In the genomic region with DNA sequence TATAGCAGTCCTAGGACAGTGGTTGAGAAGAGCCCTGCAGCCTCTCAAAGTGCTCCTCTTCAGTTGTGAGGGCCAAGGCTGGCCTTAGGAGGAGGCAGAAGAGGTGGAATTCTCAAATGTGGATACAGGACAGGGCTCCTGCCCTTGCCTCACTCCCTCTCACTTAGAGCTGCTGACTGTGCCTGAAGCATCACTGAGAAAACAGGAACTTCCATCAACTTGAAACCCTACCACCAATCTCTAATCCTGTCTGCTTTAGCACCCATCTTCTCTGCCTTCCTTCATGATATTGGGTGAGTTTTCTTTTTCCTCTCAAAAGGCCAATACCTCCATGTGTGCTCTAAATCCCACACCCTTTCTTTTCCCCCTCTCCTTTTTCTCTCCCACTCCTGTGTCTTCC, we compare ENCODE assay signal across 27 cellular contexts. TPM values are rescaled to one million over a fixed set of nuclear protein-coding genes. Genes with fewer than 3 reads are reported as not detected.
A peak's percentile ranks its signal among the peaks of the same experiment; 100 is the strongest.
DNase-seq lines count a peak whose midpoint lies in the region; ATAC-seq, FAIRE-seq and TF ChIP-seq lines count a peak whose summit lies in the region.
"Had no signal": no experiment of that assay in that cellular context is flagged by ENCODE, and none has a peak within 500 bp of the region (broad histone marks: within the 10 kb centered on the region; RNA-seq: fewer than 3 reads in every experiment).

No MANE protein-coding gene starts in this region.

- no peaks in the 10 kb centered on the region for H3K27me3 ChIP-seq in GM12878 (replicated peaks in 1 of 2; ENCODE audit: control insufficient read depth in 2 of 2, insufficient read depth in 2 of 2, low read length in 1 of 2)
- no peaks in the 10 kb centered on the region for H3K27me3 ChIP-seq in mammary epithelial cell (ENCODE audit: insufficient read depth, low read length)
- H3K27me3 ChIP-seq: hepatocyte had no signal

- TF ChIP-seq EP300 in GM12878 (IDR thresholded peaks at IDR 0.05; ENCODE audit: borderline replicate concordance in 1 of 2, control insufficient read depth in 1 of 2, low read depth in 2 of 2, low read length in 2 of 2), result no peak

- no peak overlapping the region for H3K4me3 Mint-ChIP-seq in naive thymus-derived CD8-positive, alpha-beta T cell
- H3K4me3 Mint-ChIP-seq: activated naive CD4-positive, alpha-beta T cell treated with anti-CD3 and anti-CD28 coated beads, Interleukin-2, amount 50 U/mL, for 24 hours; activated T-cell treated with anti-CD3 and anti-CD28 coated beads, Interleukin-2, amount 50 U/mL, for 24 hours; central memory CD8-positive, alpha-beta T cell had no signal

- ATAC-seq in GM12878, result no peak
- no peak for ATAC-seq in naive thymus-derived CD8-positive, alpha-beta T cell
- ATAC-seq: left ventricle myocardium superior, mucosa of descending colon had no signal

- no peak for TF ChIP-seq RAD21 in GM12878 (IDR thresholded peaks at IDR 0.05; ENCODE audit: insufficient read depth, low read depth, low read length)

- H3K4me2 ChIP-seq in GM12878 (ENCODE audit: control insufficient read depth, insufficient read depth) (no peak overlapping the region), mammary epithelial cell (ENCODE audit: insufficient read depth, low read depth, low read length) (no peak overlapping the region)
- H3K4me2 ChIP-seq: hepatocyte, KMS-11 had no signal

- SMC1A ChIA-PET in GM12878 (lab: Charles Lee; ENCODE audit: uncharacterized antibody, unreplicated experiment), result no interaction called here

- CTCF ChIA-PET in GM12878 (lab: Yijun Ruan, JAX), result no interaction called here
- CTCF ChIA-PET in mammary epithelial cell (lab: Charles Lee; ENCODE audit: low non-redundant PET), result no interaction called here

- dilution Hi-C loops in mammary epithelial cell (cut with HindIII; ENCODE audit: low sequenced_read_pairs), result no loop called here

- RAD21 ChIA-PET in GM12878 (lab: Charles Lee; ENCODE audit: unreplicated experiment), result no interaction called here

- intact Hi-C loops in GM12878 (cut with micrococcal nuclease; ENCODE audit: unreplicated experiment) (loop anchor here (5.0 kb wide), 1 partner anchor 41 kb away; the partner anchor contains the start of gene UCP2), mammary epithelial cell (cut with micrococcal nuclease) (no loop called here)

- peaks cover 21% of the 10 kb centered on the region for H3K4me1 ChIP-seq in GM12878 (ENCODE audit: control insufficient read depth, insufficient read depth, low read length)
- H3K4me1 ChIP-seq in mammary epithelial cell (ENCODE audit: insufficient read depth, low read length), result peaks cover 42% of the 10 kb centered on the region

- no peaks in the 10 kb centered on the region for H4K20me1 ChIP-seq in GM12878 (ENCODE audit: control insufficient read depth, insufficient read depth)
- no peaks in the 10 kb centered on the region for H4K20me1 ChIP-seq in mammary epithelial cell (ENCODE audit: insufficient read depth, low read length)

- FAIRE-seq in GM12878 (lab: Jason Lieb, UNC), result no peak
- FAIRE-seq: astrocyte, GM12891 had no signal

- no peak for TF ChIP-seq POLR2A in GM12878 (IDR thresholded peaks at IDR 0.05; ENCODE audit: low read depth, low read length)

- BruUV-seq in GM12878 (replicated peaks; lab: Mats Ljungman, UMichigan) (TSS peak; percentile 50), mammary epithelial cell (replicated peaks; lab: Mats Ljungman, UMichigan) (no TSS peak)

- peaks cover 0 to 28% (median 22%) of the 10 kb centered on the region in 3 donors for H3K36me3 Mint-ChIP-seq in naive thymus-derived CD8-positive, alpha-beta T cell

- H3K9ac ChIP-seq in GM12878 (ENCODE audit: control insufficient read depth, insufficient read depth, low read length) (no peak overlapping the region), mammary epithelial cell (ENCODE audit: insufficient read depth, low read length) (no peak overlapping the region)
- H3K9ac ChIP-seq: KMS-11 had no signal

- H3K9me3 Mint-ChIP-seq in naive thymus-derived CD8-positive, alpha-beta T cell, result no peaks in the 10 kb centered on the region
- H3K9me3 Mint-ChIP-seq: activated naive CD4-positive, alpha-beta T cell treated with anti-CD3 and anti-CD28 coated beads, Interleukin-2, amount 50 U/mL, for 24 hours; activated T-cell treated with anti-CD3 and anti-CD28 coated beads, Interleukin-2, amount 50 U/mL, for 24 hours; central memory CD8-positive, alpha-beta T cell had no signal

- peaks cover 11 to 30% (median 17%) of the 10 kb centered on the region in 4 donors for H3K4me1 Mint-ChIP-seq in naive thymus-derived CD8-positive, alpha-beta T cell

- peaks cover 0 to 1% of the 10 kb centered on the region in 2 experiments; a peak in 1 of 4 replicates for H3K36me3 ChIP-seq in GM12878 (ENCODE audit: control insufficient read depth in 2 of 2, insufficient read depth in 2 of 2, low read length in 1 of 2)
- H3K36me3 ChIP-seq in mammary epithelial cell (ENCODE audit: insufficient read depth, low read length), result no peaks in the 10 kb centered on the region

- no peaks in the 10 kb centered on the region for H3K9me3 ChIP-seq in GM12878 (replicated peaks; ENCODE audit: control insufficient read depth, insufficient read depth, low read length)
- H3K9me3 ChIP-seq in mammary epithelial cell (replicated peaks; ENCODE audit: insufficient read depth, low read length), result no peaks in the 10 kb centered on the region
- H3K9me3 ChIP-seq: mucosa of descending colon had no signal

- H3K27ac ChIP-seq in GM12878 (ENCODE audit: control insufficient read depth, insufficient read depth) (no peak overlapping the region), mammary epithelial cell (ENCODE audit: insufficient read depth, low read depth, low read length) (no peak overlapping the region)
- H3K27ac ChIP-seq: 22Rv1, hepatocyte, KMS-11 had no signal

- no peak for TF ChIP-seq CTCF in GM12878 (IDR thresholded peaks at IDR 0.05 in 2 of 3, conservative IDR thresholded peaks at IDR 0.05 in 1 of 3; ENCODE audit: control insufficient read depth in 2 of 3, extremely low read depth in 1 of 3, insufficient read depth in 1 of 3, low read depth in 3 of 3, low read length in 3 of 3)
- TF ChIP-seq CTCF in mammary epithelial cell (conservative IDR thresholded peaks at IDR 0.05 in 1 of 2, IDR thresholded peaks at IDR 0.05 in 1 of 2; ENCODE audit: extremely low read depth in 1 of 2, insufficient read depth in 1 of 2, low read depth in 1 of 2, low read length in 2 of 2), result no peak

- no peak overlapping the region for H2AFZ ChIP-seq in GM12878 (ENCODE audit: control insufficient read depth, low read depth, low read length)
- no peak overlapping the region for H2AFZ ChIP-seq in mammary epithelial cell (ENCODE audit: low read depth, low read length)
- H2AFZ ChIP-seq: hepatocyte had no signal

- in situ Hi-C loops in GM12878 (cut with MboI), result no loop called here
- in situ Hi-C loops in mammary epithelial cell (cut with MboI; ENCODE audit: low sequenced_read_pairs in 2 of 2), result no loop called here

- peak; percentile 46 for DNase-seq in SIG-M5 treated with dmso at 0.1 percent for 504 hours (lab: John Stamatoyannopoulos, UW; ENCODE audit: unreplicated experiment)
- no peak for DNase-seq in SIG-M5 (lab: John Stamatoyannopoulos, UW)
- DNase-seq in NOMO-1 treated with dmso at 0.1 percent for 144 hours (lab: John Stamatoyannopoulos, UW; ENCODE audit: unreplicated experiment), result peak; percentile 33
- DNase-seq in GM12878 (ENCODE audit: low read depth, low spot score), result no peak
- peak; percentile 47 for DNase-seq in pons (ENCODE audit: low spot score)
- no peak for DNase-seq in naive thymus-derived CD8-positive, alpha-beta T cell
- no peak for DNase-seq in mammary epithelial cell
- no peak for DNase-seq in UCSD-AML1 (lab: John Stamatoyannopoulos, UW; ENCODE audit: unreplicated experiment)
- DNase-seq: activated T-cell treated with anti-CD3 and anti-CD28 coated beads, Interleukin-2, amount 50 U/mL, for 24 hours; DMS79; erythroblast; foreskin fibroblast; left ventricle myocardium superior; mucosa of descending colon; NCI-H1092 treated with DMSO at 0.1 percent for 48 hours; NCI-H510A; T1000; trophoblast cell had no signal

- no peak overlapping the region for H3K4me3 ChIP-seq in GM12878
- H3K4me3 ChIP-seq in mammary epithelial cell (replicated peaks in 1 of 3; ENCODE audit: insufficient read depth in 1 of 3, low read depth in 2 of 3, low read length in 3 of 3), result no peak overlapping the region
- H3K4me3 ChIP-seq: hepatocyte, mucosa of descending colon, skin epidermis had no signal

- H3K27me3 Mint-ChIP-seq in naive thymus-derived CD8-positive, alpha-beta T cell, result no peaks in the 10 kb centered on the region
- H3K27me3 Mint-ChIP-seq: activated naive CD4-positive, alpha-beta T cell treated with anti-CD3 and anti-CD28 coated beads, Interleukin-2, amount 50 U/mL, for 24 hours; activated T-cell treated with anti-CD3 and anti-CD28 coated beads, Interleukin-2, amount 50 U/mL, for 24 hours; central memory CD8-positive, alpha-beta T cell had no signal

- H3K79me2 ChIP-seq in GM12878 (ENCODE audit: control insufficient read depth, insufficient read depth, low read length) (no peaks in the 10 kb centered on the region), mammary epithelial cell (ENCODE audit: insufficient read depth, low read length) (no peaks in the 10 kb centered on the region)
- H3K79me2 ChIP-seq: hepatocyte had no signal

- peak overlapping the region in 5 of 10 donors; percentile 6 to 58 (median 23) for H3K27ac Mint-ChIP-seq in naive thymus-derived CD8-positive, alpha-beta T cell
- H3K27ac Mint-ChIP-seq: activated naive CD4-positive, alpha-beta T cell treated with anti-CD3 and anti-CD28 coated beads, Interleukin-2, amount 50 U/mL, for 24 hours; activated T-cell treated with anti-CD3 and anti-CD28 coated beads, Interleukin-2, amount 50 U/mL, for 24 hours had no signal

- POLR2A ChIA-PET in GM12878 (lab: Charles Lee), result interaction anchor here (0.6 kb wide), 1 partner anchor 171 kb away, joined by 3 read pairs; no protein-coding TSS in a partner anchor
- POLR2A ChIA-PET in naive thymus-derived CD8-positive, alpha-beta T cell (lab: Charles Lee), result interaction anchor here (1.3 to 1.8 kb wide), 3 partner anchors 10 to 43 kb away, joined by 4 to 5 read pairs (median 4); no protein-coding TSS in a partner anchor

RNA-seq across cellular contexts. Expression of gene UCP3, which starts 14.4 kb away (rescaled TPM):
- 4.5 and 7.8 TPM in 2 replicates for total RNA-seq in GM12878 (2013; cell fraction: nucleolus; rRNA removed)
- total RNA-seq in GM12878 (2014; rRNA removed) (0.71 and 1.4 TPM in 2 replicates), GM12878 (2014; rRNA removed; fragmentation: Illumina TruSeq; extraction: Trizol) (0.88 and 0.94 TPM in 2 replicates), GM12878 (2021) (1.1 and 1.6 TPM in 2 replicates), mammary epithelial cell (1 to 10 TPM in 1 of 2 donors, under 1 TPM in 1; 0.99 to 1.2 TPM)
- polyA plus RNA-seq in GM12878 (2011; ENCODE audit: low read depth), result 0.58 TPM
- polyA plus RNA-seq in GM12878 (2011; rRNA removed) (0.53 and 1.2 TPM in 2 replicates), GM12878 (2014; fragmentation: Illumina TruSeq; extraction: Trizol) (0.14 and 0.94 TPM in 2 replicates), GM12878 (2014; fragmentation: Nextera tagmentation; extraction: Ambion mirVana) (under 1 TPM; 0.02 to 0.19 TPM), GM12878 (2014; rRNA removed) (1.5 and 1.9 TPM in 2 replicates), GM12878 (2016; fragmentation: Nextera tagmentation; extraction: Ambion mirVana) (under 1 TPM; 0.23 to 0.58 TPM), mammary epithelial cell (0.28 TPM)
- 0.58 and 0.89 TPM in 2 replicates for polyA plus RNA-seq in GM12878 (2011; cell fraction: cytosol; rRNA removed)
- polyA plus RNA-seq in GM12878 (2011; cell fraction: nucleus; rRNA removed), result 4.3 and 7.3 TPM in 2 replicates
- polyA plus RNA-seq in GM12878 (2012), result 0.66 and 0.85 TPM in 2 replicates
- 0.66 and 2.3 TPM in 2 replicates for polyA minus RNA-seq in GM12878 (2011; rRNA and poly(A)+ RNA removed)
- 1.7 TPM in 1 of 2 replicates, not detected in the other for polyA minus RNA-seq in GM12878 (2011; cell fraction: cytosol; rRNA and poly(A)+ RNA removed)
- 3.0 and 5.2 TPM in 2 replicates for polyA minus RNA-seq in GM12878 (2011; cell fraction: nucleus; rRNA and poly(A)+ RNA removed)
- 1 to 10 TPM; 6.8 to 7.5 TPM for total RNA-seq in naive thymus-derived CD8-positive, alpha-beta T cell
- under 1 TPM in 2 of 3 donors, not detected in 1; 0.50 to 0.76 TPM for polyA plus RNA-seq in naive thymus-derived CD8-positive, alpha-beta T cell
- not detected for polyA minus RNA-seq in mammary epithelial cell
- polyA plus RNA-seq: hepatocyte had no signal

RNA-seq across cellular contexts. Expression of gene UCP2, which starts 40.6 kb away (rescaled TPM):
- 59.6 and 64.1 TPM in 2 replicates for total RNA-seq in GM12878 (2013; cell fraction: nucleolus; rRNA removed)
- total RNA-seq in GM12878 (2014; rRNA removed), result 31.1 and 34.0 TPM in 2 replicates
- 32.9 and 36.0 TPM in 2 replicates for total RNA-seq in GM12878 (2014; rRNA removed; fragmentation: Illumina TruSeq; extraction: Trizol)
- 224 and 237 TPM in 2 replicates for total RNA-seq in GM12878 (2021)
- polyA plus RNA-seq in GM12878 (2011; ENCODE audit: low read depth), result 127 TPM
- 27.6 and 52.2 TPM in 2 replicates for polyA plus RNA-seq in GM12878 (2011; rRNA removed)
- polyA plus RNA-seq in GM12878 (2011; cell fraction: cytosol; rRNA removed), result 146 and 147 TPM in 2 replicates
- 71.7 and 83.1 TPM in 2 replicates for polyA plus RNA-seq in GM12878 (2011; cell fraction: nucleus; rRNA removed)
- 196 and 231 TPM in 2 replicates for polyA plus RNA-seq in GM12878 (2012)
- 122 and 187 TPM in 2 replicates for polyA plus RNA-seq in GM12878 (2014; fragmentation: Illumina TruSeq; extraction: Trizol)
- polyA plus RNA-seq in GM12878 (2014; fragmentation: Nextera tagmentation; extraction: Ambion mirVana), result 100 to 1,000 TPM; 122 to 134 TPM
- polyA plus RNA-seq in GM12878 (2014; rRNA removed), result 158 and 175 TPM in 2 replicates
- 100 to 1,000 TPM; 228 to 248 TPM for polyA plus RNA-seq in GM12878 (2016; fragmentation: Nextera tagmentation; extraction: Ambion mirVana)
- 116 and 196 TPM in 2 replicates for polyA minus RNA-seq in GM12878 (2011; rRNA and poly(A)+ RNA removed)
- 109 TPM in 2 replicates for polyA minus RNA-seq in GM12878 (2011; cell fraction: cytosol; rRNA and poly(A)+ RNA removed)
- 77.9 and 115 TPM in 2 replicates for polyA minus RNA-seq in GM12878 (2011; cell fraction: nucleus; rRNA and poly(A)+ RNA removed)
- 100 to 1,000 TPM; 388 to 396 TPM for total RNA-seq in naive thymus-derived CD8-positive, alpha-beta T cell
- 1,000 to 10,000 TPM in 2 of 3 donors, 100 to 1,000 TPM in 1; 998 to 1,325 (median 1,191) TPM for polyA plus RNA-seq in naive thymus-derived CD8-positive, alpha-beta T cell
- under 1 TPM; 0.73 to 0.83 TPM for total RNA-seq in mammary epithelial cell
- 4.7 TPM for polyA plus RNA-seq in mammary epithelial cell
- polyA minus RNA-seq in mammary epithelial cell, result 11.0 TPM
- total RNA-seq: HT1080 had no signal

Comparison
In these comparisons a context has a peak if more than half of its experiments do, and no peak if none do; other contexts are left out.
1. DNase-seq: peak in SIG-M5 treated with dmso at 0.1 percent for 504 hours (single experiment), NOMO-1 treated with dmso at 0.1 percent for 144 hours (single experiment) and pons (single experiment); none in SIG-M5 (single experiment), GM12878 (single experiment), naive thymus-derived CD8-positive, alpha-beta T cell (0 of 10), mammary epithelial cell (single experiment) and UCSD-AML1 (single experiment).
2. RNA of gene UCP2, which starts 40.6 kb away (total RNA-seq): 388 to 396 TPM in naive thymus-derived CD8-positive, alpha-beta T cell and 31.1 to 237 TPM in GM12878; 0.73 to 0.83 TPM in mammary epithelial cell; every median in the first group is over 10 times any median in the second.